In the genomic region with DNA sequence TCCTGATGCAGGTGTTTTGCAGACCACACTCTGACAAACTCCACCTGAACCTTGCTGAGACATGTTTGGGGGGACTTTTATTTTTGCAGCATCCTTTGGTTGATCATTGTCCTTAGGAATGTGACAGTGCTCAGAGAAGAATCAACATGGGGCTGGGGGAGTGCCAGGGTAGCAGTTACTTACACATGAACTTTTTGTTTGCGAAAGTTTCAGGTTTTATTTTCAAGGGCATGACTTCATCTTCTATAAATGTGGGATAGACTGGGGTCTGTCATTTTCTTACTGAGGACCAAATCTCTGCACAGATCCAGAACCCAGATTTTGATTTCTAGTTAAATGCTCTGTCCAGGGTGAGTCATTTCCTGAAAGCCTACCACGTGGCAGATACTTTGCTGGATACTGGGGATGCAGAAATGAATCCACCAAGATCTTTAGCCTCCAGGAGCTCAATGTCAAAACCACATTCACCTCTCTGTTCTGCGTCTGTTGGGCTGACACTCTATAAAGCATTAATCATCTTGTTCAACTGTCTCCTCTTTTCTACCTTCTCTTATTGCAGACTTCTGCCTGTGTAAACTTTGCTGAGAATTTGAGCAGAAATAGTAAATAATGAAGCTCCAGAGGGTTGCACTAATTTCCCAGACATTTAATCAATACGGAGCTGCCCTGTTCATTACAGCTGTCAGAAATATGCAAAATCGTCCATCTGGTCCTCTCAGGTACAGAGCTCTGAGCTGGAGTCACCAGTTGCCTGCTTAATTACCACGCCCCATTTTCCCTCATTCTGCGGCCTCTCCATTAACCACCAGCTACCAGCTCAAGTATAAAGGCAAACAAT, we compare ENCODE assay signal across 16 cellular contexts.
DNase-seq lines count a peak whose midpoint lies in the region; ATAC-seq, FAIRE-seq and TF ChIP-seq lines count a peak whose summit lies in the region.
"Had no signal": no experiment of that assay in that cellular context is flagged by ENCODE, and none has a peak within 500 bp of the region (broad histone marks: within the 10 kb centered on the region; RNA-seq: fewer than 3 reads in every experiment).

No MANE protein-coding gene starts in this region.

- H3K4me1 Mint-ChIP-seq in stimulated activated effector memory CD8-positive, alpha-beta T cell treated with anti-CD3 and anti-CD28 coated beads, Interleukin-12 subunit alpha, Interleukin-12 subunit beta, amount 100 ng/mL, for 72 hours, result no peaks in the 10 kb centered on the region
- no peaks in the 10 kb centered on the region for H3K4me1 Mint-ChIP-seq in activated CD4-positive, alpha-beta T cell treated with anti-CD3 and anti-CD28 coated beads, Interleukin-2, amount 10 ng/mL, durations not matched to agents 7 days and 5 days

- no peaks in the 10 kb centered on the region for H3K9me3 Mint-ChIP-seq in stimulated activated effector memory CD8-positive, alpha-beta T cell treated with anti-CD3 and anti-CD28 coated beads, Interleukin-12 subunit alpha, Interleukin-12 subunit beta, amount 100 ng/mL, for 72 hours
- peaks cover 2% of the 10 kb centered on the region for H3K9me3 Mint-ChIP-seq in activated CD4-positive, alpha-beta T cell treated with anti-CD3 and anti-CD28 coated beads, Interleukin-2, amount 10 ng/mL, durations not matched to agents 7 days and 5 days

- no peaks in the 10 kb centered on the region for H3K27me3 ChIP-seq in ovary
- H3K27me3 ChIP-seq: SJCRH30 had no signal

- no peak overlapping the region for H3K27ac ChIP-seq in ovary
- H3K27ac ChIP-seq: SJCRH30 had no signal

- WGBS in ovary, 3 donors, result 58 to 65% (median 59%) methylated on average over 7 of the region's 7 CpGs

- H3K4me1 ChIP-seq in ovary (ENCODE audit: insufficient read depth), result peaks cover 3% of the 10 kb centered on the region

- no peaks in the 10 kb centered on the region for H3K36me3 ChIP-seq in ovary
- H3K36me3 ChIP-seq: SJCRH30 had no signal

- intact Hi-C loops in ovary (cut with DNase I), result no loop called here

- no peak overlapping the region for H3K4me3 ChIP-seq in ovary
- H3K4me3 ChIP-seq: SJCRH30 had no signal

- no peak for TF ChIP-seq POLR2A in ovary (IDR thresholded peaks at IDR 0.05)

- H3K27ac Mint-ChIP-seq in stimulated activated effector memory CD8-positive, alpha-beta T cell treated with anti-CD3 and anti-CD28 coated beads, Interleukin-12 subunit alpha, Interleukin-12 subunit beta, amount 100 ng/mL, for 72 hours, result no peak overlapping the region
- no peak overlapping the region for H3K27ac Mint-ChIP-seq in activated CD4-positive, alpha-beta T cell treated with anti-CD3 and anti-CD28 coated beads, Interleukin-2, amount 10 ng/mL, durations not matched to agents 7 days and 5 days
- H3K27ac Mint-ChIP-seq: progenitor cell of endocrine pancreas had no signal

- ATAC-seq in stimulated activated effector memory CD8-positive, alpha-beta T cell treated with anti-CD3 and anti-CD28 coated beads, Interleukin-12 subunit alpha, Interleukin-12 subunit beta, amount 100 ng/mL, for 72 hours, result no peak
- ATAC-seq: left colon had no signal

- peaks cover 7% of the 10 kb centered on the region for H3K27me3 Mint-ChIP-seq in activated CD4-positive, alpha-beta T cell treated with anti-CD3 and anti-CD28 coated beads, Interleukin-2, amount 10 ng/mL, durations not matched to agents 7 days and 5 days

- H3K9me3 ChIP-seq in ovary, result no peaks in the 10 kb centered on the region

- no peaks in the 10 kb centered on the region for H3K36me3 Mint-ChIP-seq in stimulated activated effector memory CD8-positive, alpha-beta T cell treated with anti-CD3 and anti-CD28 coated beads, Interleukin-12 subunit alpha, Interleukin-12 subunit beta, amount 100 ng/mL, for 72 hours
- no peaks in the 10 kb centered on the region for H3K36me3 Mint-ChIP-seq in activated CD4-positive, alpha-beta T cell treated with anti-CD3 and anti-CD28 coated beads, Interleukin-2, amount 10 ng/mL, durations not matched to agents 7 days and 5 days (ENCODE audit: low read depth)

- no peak for TF ChIP-seq CTCF in ovary (IDR thresholded peaks at IDR 0.05)

- CTCF ChIA-PET in activated CD4-positive, alpha-beta T cell treated with anti-CD3 and anti-CD28 coated beads, Interleukin-2, amount 10 ng/mL, durations not matched to agents 7 days and 5 days (lab: Charles Lee), result no interaction called here

- peak; percentile 92 for FAIRE-seq in RCC 7860 (lab: Jason Lieb, UNC)
- FAIRE-seq in urothelium cell line (lab: Jason Lieb, UNC), result no peak
- FAIRE-seq: G401.6 had no signal

- POLR2A ChIA-PET in activated CD4-positive, alpha-beta T cell treated with anti-CD3 and anti-CD28 coated beads, Interleukin-2, amount 10 ng/mL, durations not matched to agents 7 days and 5 days (lab: Charles Lee), result no interaction called here

- H3K4me3 Mint-ChIP-seq in stimulated activated effector memory CD8-positive, alpha-beta T cell treated with anti-CD3 and anti-CD28 coated beads, Interleukin-12 subunit alpha, Interleukin-12 subunit beta, amount 100 ng/mL, for 72 hours, result no peak overlapping the region
- no peak overlapping the region for H3K4me3 Mint-ChIP-seq in activated CD4-positive, alpha-beta T cell treated with anti-CD3 and anti-CD28 coated beads, Interleukin-2, amount 10 ng/mL, durations not matched to agents 7 days and 5 days

- no peak for TF ChIP-seq EP300 in ovary (IDR thresholded peaks at IDR 0.05)

- DNase-seq in NCI-H1105 treated with DMSO at 0.1 percent for 48 hours (lab: John Stamatoyannopoulos, UW), result peak; percentile 4
- DNase-seq in NCI-H1105 (lab: John Stamatoyannopoulos, UW), result no peak
- DNase-seq in RCC 7860 (ENCODE audit: low spot score), result peak; percentile 89
- peak; percentile 24 for DNase-seq in fibroblast of peridontal ligament (ENCODE audit: extremely low read depth)
- DNase-seq in urothelium cell line (ENCODE audit: low spot score), result peak; percentile 92
- DNase-seq in stimulated activated effector memory CD8-positive, alpha-beta T cell treated with anti-CD3 and anti-CD28 coated beads, Interleukin-12 subunit alpha, Interleukin-12 subunit beta, amount 100 ng/mL, for 72 hours (ENCODE audit: low spot score in 2 of 2), result no peak
- no peak for DNase-seq in ovary
- no peak for DNase-seq in activated CD4-positive, alpha-beta T cell treated with anti-CD3 and anti-CD28 coated beads, Interleukin-2, amount 10 ng/mL, durations not matched to agents 7 days and 5 days
- DNase-seq: 8988T; activated CD4-positive, alpha-beta T cell treated with anti-CD3 and anti-CD28 coated beads for 4 hours; activated naive CD4-positive, alpha-beta T cell treated with Interleukin-2 at 50 U/mL for 16 hours; left colon; NCI-H1436 treated with DMSO at 0.1 percent for 48 hours had no signal

Comparison
In these comparisons a context has a peak if more than half of its experiments do, and no peak if none do; other contexts are left out.
1. DNase-seq: peak in NCI-H1105 treated with DMSO at 0.1 percent for 48 hours (single experiment), RCC 7860 (single experiment), fibroblast of peridontal ligament (single experiment) and urothelium cell line (single experiment); none in NCI-H1105 (single experiment), stimulated activated effector memory CD8-positive, alpha-beta T cell treated with anti-CD3 and anti-CD28 coated beads, Interleukin-12 subunit alpha, Interleukin-12 subunit beta, amount 100 ng/mL, for 72 hours (0 of 2), ovary (0 of 5) and activated CD4-positive, alpha-beta T cell treated with anti-CD3 and anti-CD28 coated beads, Interleukin-2, amount 10 ng/mL, durations not matched to agents 7 days and 5 days (single experiment).